ENCODE assay signal across 34 cellular contexts in genomic region chr6:163390770-163391169, GRCh38.
"Had no signal": no experiment of that assay in that cellular context is flagged by ENCODE, and none has a peak within 500 bp of the region (broad histone marks: within the 10 kb centered on the region; RNA-seq: fewer than 3 reads in every experiment).

No MANE protein-coding gene starts in this region.

- H3K36me3 ChIP-seq: MG63, SJCRH30 had no signal

- H3K4me3 ChIP-seq: MG63, SJCRH30, SK-N-MC had no signal

- FAIRE-seq: bronchial epithelial cell had no signal

- H3K27me3 ChIP-seq: MG63, SJCRH30 had no signal

- ATAC-seq: activated naive CD8-positive, alpha-beta T cell treated with anti-CD3 and anti-CD28 coated beads, Interleukin-2, amount 50 U/mL, for 24 hours; activated T-cell treated with anti-CD3 and anti-CD28 coated beads, Interleukin-2, amount 50 U/mL, for 4 hours had no signal

- H3K27ac ChIP-seq: SJCRH30, SK-N-MC, VCaP had no signal

- H3K9me3 ChIP-seq: MG63, SJCRH30 had no signal

- DNase-seq: activated B cell treated with CpG ODN at 0.5 μM for 24 hours; activated CD4-positive, alpha-beta memory T cell treated with anti-CD3 and anti-CD28 coated beads for 36 hours; activated CD4-positive, alpha-beta T cell treated with anti-CD3 and anti-CD28 coated beads for 4 hours; activated CD4-positive, alpha-beta T cell treated with anti-CD3 and anti-CD28 coated beads, Interleukin-2, amount 50 U/mL, for 1 hour; activated CD4-positive, CD25-positive, alpha-beta regulatory T cell treated with anti-CD3 and anti-CD28 coated beads, Interleukin-2, amount 50 U/mL, for 72 hours; activated CD8-positive, alpha-beta memory T cell treated with anti-CD3 and anti-CD28 coated beads, Interleukin-2, amount 50 U/mL, for 4 hours; activated effector memory CD4-positive, alpha-beta T cell treated with Interleukin-2 at 50 U/mL for 16 hours; activated naive CD4-positive, alpha-beta T cell treated with anti-CD3 and anti-CD28 coated beads, Interleukin-2, amount 10 ng/mL, durations not matched to agents 7 days and 5 days; activated naive CD8-positive, alpha-beta T cell treated with anti-CD3 and anti-CD28 coated beads, Interleukin-2, amount 50 U/mL, for 24 hours; activated T-cell treated with anti-CD3 and anti-CD28 coated beads for 4 hours; activated T-cell treated with anti-CD3 and anti-CD28 coated beads, Interleukin-2, amount 50 U/mL, for 4 hours; anterior cingulate cortex; caudate nucleus; cerebellar nuclear complex; Kasumi-1; KBM-7; MG63; NCI-H1048; NCI-H1105 treated with DMSO at 0.1 percent for 48 hours; NCI-H1436; NCI-H1694; NCI-H1930; NCI-H2081 treated with DMSO at 0.1 percent for 48 hours; NCI-H345; NCI-H524 treated with DMSO at 0.1 percent for 48 hours; PC-3; SHP77; SJCRH30; T-helper 1 cell; T-helper 2 cell; T-helper 9 cell had no signal
